34 cellular contexts compared by ENCODE assay signal in the genomic region with DNA sequence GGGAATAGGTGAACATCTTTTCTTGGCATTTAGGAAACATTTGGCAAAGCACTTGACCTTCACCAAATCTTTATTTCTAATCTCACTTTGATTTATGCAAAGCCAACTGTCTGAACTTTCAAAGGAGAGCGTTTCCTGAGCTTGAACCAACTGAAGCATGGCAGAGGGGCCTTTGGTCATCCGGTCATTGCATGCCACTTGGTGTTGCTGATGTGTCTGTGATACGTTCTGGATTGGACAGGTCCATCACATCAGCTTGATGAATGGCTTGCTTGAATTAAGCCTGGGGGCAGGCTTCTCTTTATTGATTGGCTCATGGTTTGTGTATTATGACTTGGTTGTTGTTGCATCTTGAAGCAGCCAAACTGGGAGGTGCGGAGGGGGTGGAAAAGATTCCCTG.
"Had no signal": no experiment of that assay in that cellular context is flagged by ENCODE, and none has a peak within 500 bp of the region (broad histone marks: within the 10 kb centered on the region; RNA-seq: fewer than 3 reads in every experiment).

No MANE protein-coding gene starts in this region.

- H3K4me1 ChIP-seq: ascending aorta had no signal

- H3K36me3 ChIP-seq: ascending aorta, cardiac muscle cell had no signal

- DNase-seq: activated B cell treated with CpG ODN at 0.5 μM for 24 hours; activated CD4-positive, alpha-beta memory T cell treated with anti-CD3 and anti-CD28 coated beads for 36 hours; activated CD4-positive, alpha-beta T cell treated with anti-CD3 and anti-CD28 coated beads for 4 hours; activated CD4-positive, alpha-beta T cell treated with anti-CD3 and anti-CD28 coated beads, Interleukin-2, amount 10 ng/mL, durations not matched to agents 24 days and 14 days; activated CD4-positive, alpha-beta T cell treated with anti-CD3 and anti-CD28 coated beads, Interleukin-2, amount 50 U/mL, for 1 hour; activated CD4-positive, alpha-beta T cell treated with anti-CD3 and anti-CD28 coated beads, Interleukin-2, amount 50 U/mL, for 4 hours; activated CD4-positive, CD25-positive, alpha-beta regulatory T cell treated with anti-CD3 and anti-CD28 coated beads, Interleukin-2, amount 50 U/mL, for 72 hours; activated CD8-positive, alpha-beta memory T cell treated with anti-CD3 and anti-CD28 coated beads, Interleukin-2, amount 50 U/mL, for 4 hours; activated CD8-positive, alpha-beta T cell treated with anti-CD3 and anti-CD28 coated beads for 36 hours; activated effector memory CD4-positive, alpha-beta T cell treated with Interleukin-2 at 50 U/mL for 16 hours; activated gamma-delta T cell; activated naive CD4-positive, alpha-beta T cell treated with anti-CD3 and anti-CD28 coated beads, Interleukin-2, amount 10 ng/mL, durations not matched to agents 7 days and 5 days; activated naive CD4-positive, alpha-beta T cell treated with Interleukin-2 at 50 U/mL for 16 hours; activated naive CD8-positive, alpha-beta T cell treated with anti-CD3 and anti-CD28 coated beads, Interleukin-2, amount 10 ng/mL, durations not matched to agents 7 days and 5 days; activated naive CD8-positive, alpha-beta T cell treated with anti-CD3 and anti-CD28 coated beads, Interleukin-2, amount 50 U/mL, for 24 hours; activated T-cell treated with anti-CD3 and anti-CD28 coated beads for 4 hours; activated T-cell treated with anti-CD3 and anti-CD28 coated beads, Interleukin-2, amount 50 U/mL, for 1 hour; activated T-cell treated with anti-CD3 and anti-CD28 coated beads, Interleukin-2, amount 50 U/mL, for 4 hours; amygdala; anterior cingulate cortex; caudate nucleus; cerebellar nuclear complex; T-helper 2 cell; T-helper 9 cell had no signal

- H3K36me3 Mint-ChIP-seq: activated CD4-positive, alpha-beta memory T cell treated with anti-CD3 and anti-CD28 coated beads for 36 hours; activated naive CD4-positive, alpha-beta T cell treated with anti-CD3 and anti-CD28 coated beads, Interleukin-2, amount 10 ng/mL, durations not matched to agents 7 days and 5 days; activated naive CD4-positive, alpha-beta T cell treated with anti-CD3 and anti-CD28 coated beads, Interleukin-2, amount 50 U/mL, for 24 hours; activated naive CD8-positive, alpha-beta T cell; activated naive CD8-positive, alpha-beta T cell treated with anti-CD3 and anti-CD28 coated beads, Interleukin-2, amount 10 ng/mL, durations not matched to agents 7 days and 5 days; brain had no signal

- ATAC-seq: activated CD8-positive, alpha-beta T cell treated with anti-CD3 and anti-CD28 coated beads for 36 hours; activated naive CD8-positive, alpha-beta T cell treated with anti-CD3 and anti-CD28 coated beads, Interleukin-2, amount 50 U/mL, for 24 hours; activated T-cell treated with anti-CD3 and anti-CD28 coated beads, Interleukin-2, amount 50 U/mL, for 4 hours had no signal

- H3K27me3 ChIP-seq: ascending aorta, cardiac muscle cell had no signal

- H3K4me3 Mint-ChIP-seq: activated B cell treated with CpG ODN at 0.5 μM for 24 hours; activated CD4-positive, alpha-beta memory T cell treated with anti-CD3 and anti-CD28 coated beads for 36 hours; activated CD4-positive, alpha-beta T cell treated with anti-CD3 and anti-CD28 coated beads, Interleukin-2, amount 10 ng/mL, durations not matched to agents 24 days and 14 days; activated CD8-positive, alpha-beta T cell treated with anti-CD3 and anti-CD28 coated beads for 36 hours; activated naive CD4-positive, alpha-beta T cell treated with anti-CD3 and anti-CD28 coated beads, Interleukin-2, amount 10 ng/mL, durations not matched to agents 7 days and 5 days; activated naive CD4-positive, alpha-beta T cell treated with anti-CD3 and anti-CD28 coated beads, Interleukin-2, amount 50 U/mL, for 24 hours; activated naive CD8-positive, alpha-beta T cell; activated naive CD8-positive, alpha-beta T cell treated with anti-CD3 and anti-CD28 coated beads, Interleukin-2, amount 10 ng/mL, durations not matched to agents 7 days and 5 days; activated naive CD8-positive, alpha-beta T cell treated with anti-CD3 and anti-CD28 coated beads, Interleukin-2, amount 50 U/mL, for 24 hours; activated T-cell treated with anti-CD3 and anti-CD28 coated beads, Interleukin-2, amount 50 U/mL, for 4 hours; brain; central memory CD8-positive, alpha-beta T cell; T-helper 1 cell treated with Interleukin-12 subunit alpha and Interleukin-12 subunit beta and Interleukin-4 antibody, amounts not matched to agents 30 μg/mL and 1 μg/mL, for 36 hours; T-helper 2 cell treated with Interferon-gamma antibody and Interleukin-4, amounts not matched to agents 5 μg/mL and 100 μg/mL, for 36 hours had no signal

- H3K27me3 Mint-ChIP-seq: activated B cell treated with CpG ODN at 0.5 μM for 24 hours; activated CD4-positive, alpha-beta memory T cell treated with anti-CD3 and anti-CD28 coated beads for 36 hours; activated CD4-positive, alpha-beta T cell treated with anti-CD3 and anti-CD28 coated beads, Interleukin-2, amount 10 ng/mL, durations not matched to agents 24 days and 14 days; activated CD8-positive, alpha-beta T cell treated with anti-CD3 and anti-CD28 coated beads for 36 hours; activated naive CD4-positive, alpha-beta T cell treated with anti-CD3 and anti-CD28 coated beads, Interleukin-2, amount 10 ng/mL, durations not matched to agents 7 days and 5 days; activated naive CD4-positive, alpha-beta T cell treated with anti-CD3 and anti-CD28 coated beads, Interleukin-2, amount 50 U/mL, for 24 hours; activated naive CD8-positive, alpha-beta T cell; activated naive CD8-positive, alpha-beta T cell treated with anti-CD3 and anti-CD28 coated beads, Interleukin-2, amount 10 ng/mL, durations not matched to agents 7 days and 5 days; activated naive CD8-positive, alpha-beta T cell treated with anti-CD3 and anti-CD28 coated beads, Interleukin-2, amount 50 U/mL, for 24 hours; central memory CD8-positive, alpha-beta T cell had no signal

- H3K9me3 Mint-ChIP-seq: activated naive CD4-positive, alpha-beta T cell treated with anti-CD3 and anti-CD28 coated beads, Interleukin-2, amount 50 U/mL, for 24 hours; activated naive CD8-positive, alpha-beta T cell treated with anti-CD3 and anti-CD28 coated beads, Interleukin-2, amount 50 U/mL, for 24 hours; brain; central memory CD8-positive, alpha-beta T cell had no signal

- H3K4me3 ChIP-seq: ascending aorta, cardiac muscle cell had no signal

- H3K9me3 ChIP-seq: ascending aorta had no signal

- H3K4me1 Mint-ChIP-seq: activated B cell treated with CpG ODN at 0.5 μM for 24 hours; activated CD4-positive, alpha-beta T cell treated with anti-CD3 and anti-CD28 coated beads, Interleukin-2, amount 10 ng/mL, durations not matched to agents 24 days and 14 days; activated naive CD4-positive, alpha-beta T cell treated with anti-CD3 and anti-CD28 coated beads, Interleukin-2, amount 10 ng/mL, durations not matched to agents 7 days and 5 days; activated naive CD4-positive, alpha-beta T cell treated with anti-CD3 and anti-CD28 coated beads, Interleukin-2, amount 50 U/mL, for 24 hours; activated naive CD8-positive, alpha-beta T cell treated with anti-CD3 and anti-CD28 coated beads, Interleukin-2, amount 10 ng/mL, durations not matched to agents 7 days and 5 days; activated naive CD8-positive, alpha-beta T cell treated with anti-CD3 and anti-CD28 coated beads, Interleukin-2, amount 50 U/mL, for 24 hours; brain; central memory CD8-positive, alpha-beta T cell had no signal

- H3K27ac ChIP-seq: ascending aorta, cardiac muscle cell, VCaP had no signal

- H3K27ac Mint-ChIP-seq: activated B cell treated with CpG ODN at 0.5 μM for 24 hours; activated CD4-positive, alpha-beta memory T cell treated with anti-CD3 and anti-CD28 coated beads for 36 hours; activated CD4-positive, alpha-beta T cell treated with anti-CD3 and anti-CD28 coated beads, Interleukin-2, amount 10 ng/mL, durations not matched to agents 24 days and 14 days; activated CD8-positive, alpha-beta T cell treated with anti-CD3 and anti-CD28 coated beads for 36 hours; activated naive CD4-positive, alpha-beta T cell treated with anti-CD3 and anti-CD28 coated beads, Interleukin-2, amount 10 ng/mL, durations not matched to agents 7 days and 5 days; activated naive CD4-positive, alpha-beta T cell treated with anti-CD3 and anti-CD28 coated beads, Interleukin-2, amount 50 U/mL, for 24 hours; activated naive CD8-positive, alpha-beta T cell; activated naive CD8-positive, alpha-beta T cell treated with anti-CD3 and anti-CD28 coated beads, Interleukin-2, amount 10 ng/mL, durations not matched to agents 7 days and 5 days; activated naive CD8-positive, alpha-beta T cell treated with anti-CD3 and anti-CD28 coated beads, Interleukin-2, amount 50 U/mL, for 24 hours; activated T-helper 2 cell treated with anti-CD3 and anti-CD28 coated beads, Interferon-gamma antibody, Interleukin-2, Interleukin-4, amounts not matched to agents 10 μg/mL and 5 μg/mL and 100 μg/mL, durations not matched to agents 14 hours and 24 hours and 36 hours; brain; T-helper 1 cell treated with Interleukin-12 subunit alpha and Interleukin-12 subunit beta and Interleukin-4 antibody, amounts not matched to agents 30 μg/mL and 1 μg/mL, for 36 hours; T-helper 2 cell treated with Interferon-gamma antibody and Interleukin-4, amounts not matched to agents 5 μg/mL and 100 μg/mL, for 36 hours had no signal
